8 cellular contexts compared by ENCODE assay signal in the genomic region with DNA sequence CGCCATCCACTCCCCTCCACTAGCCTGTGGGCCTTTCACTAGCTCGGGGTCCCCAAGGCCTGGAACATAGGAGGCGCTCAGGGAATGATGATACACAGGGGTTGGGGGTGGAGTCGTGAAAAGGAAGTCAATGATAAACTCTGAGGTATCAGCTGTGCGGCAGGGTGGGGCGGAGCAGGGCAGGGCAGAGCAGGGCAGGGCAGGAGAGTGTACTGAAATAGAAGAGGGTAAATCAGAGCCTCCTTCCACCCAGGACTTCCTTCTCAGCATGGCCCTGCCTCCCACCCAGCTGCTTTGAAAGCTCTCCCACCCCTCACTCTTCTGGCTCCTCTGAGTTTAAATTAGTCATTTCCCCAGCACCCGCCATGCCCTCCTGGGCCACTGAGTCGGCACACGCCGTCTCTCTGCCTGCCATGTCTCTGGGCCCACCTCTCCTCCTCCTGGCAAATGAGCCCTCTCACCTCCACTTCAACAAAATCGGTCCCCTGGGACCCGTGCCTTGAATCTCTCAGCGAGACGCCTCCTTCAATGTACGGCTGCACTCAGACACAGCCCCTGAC. TPM values are rescaled to one million over a fixed set of nuclear protein-coding genes. Genes with fewer than 3 reads are reported as not detected.
DNase-seq lines count a peak whose midpoint lies in the region; ATAC-seq and TF ChIP-seq lines count a peak whose summit lies in the region.

No MANE protein-coding gene starts in this region.

- POLR2A ChIA-PET in A673 (lab: Charles Lee; ENCODE audit: low non-redundant PET): no interaction called here

- no peak for TF ChIP-seq RAD21 in liver (IDR thresholded peaks at IDR 0.05)

- no peak for DNase-seq in A673 (ENCODE audit: low spot score)
- DNase-seq in NOMO-1 treated with dmso at 0.1 percent for 144 hours (lab: John Stamatoyannopoulos, UW; ENCODE audit: unreplicated experiment): peak; percentile 57
- DNase-seq in activated naive CD4-positive, alpha-beta T cell treated with Interleukin-2 at 50 U/mL for 16 hours: peak; percentile 66
- peak; percentile 44 to 72 (median 60) for DNase-seq in stimulated activated naive CD4-positive, alpha-beta T cell (lab: John Stamatoyannopoulos, UW)
- no peak for DNase-seq in D341Med (ENCODE audit: low spot score)

- no peak overlapping the region for H3K9ac ChIP-seq in liver (ENCODE audit: low read depth in 1 of 2, low read length in 2 of 2)

- no peaks in the 10 kb centered on the region for H3K36me3 ChIP-seq in A673 (ENCODE audit: insufficient read depth, low read length, poor library complexity, severe bottlenecking)
- no peaks in the 10 kb centered on the region for H3K36me3 ChIP-seq in liver (ENCODE audit: control insufficient read depth in 4 of 4, insufficient read depth in 3 of 4, low read depth in 1 of 4, low read length in 3 of 4)

- ATAC-seq in GM21528 (IDR thresholded peaks at IDR 0.05; ENCODE audit: low FRiP score, unreplicated experiment) (peak; percentile 51), GM18517 (IDR thresholded peaks at IDR 0.05; ENCODE audit: unreplicated experiment) (no peak)

- CTCF ChIA-PET in A673 (lab: Charles Lee): no interaction called here

- TF ChIP-seq CTCF in A673 (conservative IDR thresholded peaks at IDR 0.05; ENCODE audit: low read depth, low read length) (no peak), liver (IDR thresholded peaks at IDR 0.05; ENCODE audit: low read depth, low read length, missing input control) (no peak)

- H3K9me3 ChIP-seq in A673 (ENCODE audit: low read depth, low read length, poor library complexity, severe bottlenecking): no peaks in the 10 kb centered on the region
- no peaks in the 10 kb centered on the region for H3K9me3 ChIP-seq in liver (ENCODE audit: control insufficient read depth in 4 of 4, low read length in 3 of 4)

- H3K27ac ChIP-seq in A673 (ENCODE audit: low read depth, low read length, poor library complexity, severe bottlenecking) (peak overlapping the region; percentile 15), liver (ENCODE audit: low read depth in 1 of 2, low read length in 2 of 2) (peak overlapping the region; percentile 59 to 65)

- 69% methylated on average over 15 of the region's 15 CpGs for WGBS in liver

- H3K27me3 ChIP-seq in A673 (replicated peaks; ENCODE audit: insufficient read depth, low read depth, low read length, poor library complexity): no peaks in the 10 kb centered on the region
- H3K27me3 ChIP-seq in liver (ENCODE audit: control insufficient read depth in 4 of 4, insufficient read depth in 4 of 4, low read length in 3 of 4): no peaks in the 10 kb centered on the region

- intact Hi-C loops in A673 (cut with micrococcal nuclease; ENCODE audit: unreplicated experiment): no loop called here

- BruUV-seq in A673 (replicated peaks; lab: Mats Ljungman, UMichigan): no TSS peak

- H3K4me1 ChIP-seq in A673 (ENCODE audit: insufficient read depth, low read length, poor library complexity, severe bottlenecking) (peaks cover 27% of the 10 kb centered on the region), liver (ENCODE audit: control insufficient read depth in 4 of 4, insufficient read depth in 4 of 4, low read length in 3 of 4) (peaks cover 13 to 41% (median 31%) of the 10 kb centered on the region in 4 donors)

- no peak overlapping the region for H3K4me3 ChIP-seq in A673 (ENCODE audit: low read depth, low read length, poor library complexity, severe bottlenecking)
- H3K4me3 ChIP-seq in liver (ENCODE audit: low read depth in 1 of 3, low read length in 3 of 3): no peak overlapping the region

TF ChIP-seq in liver, 16 proteins besides CTCF, POLR2A, EP300 and RAD21:
- TF ChIP-seq, protein P1, sequence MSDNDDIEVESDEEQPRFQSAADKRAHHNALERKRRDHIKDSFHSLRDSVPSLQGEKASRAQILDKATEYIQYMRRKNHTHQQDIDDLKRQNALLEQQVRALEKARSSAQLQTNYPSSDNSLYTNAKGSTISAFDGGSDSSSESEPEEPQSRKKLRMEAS (IDR thresholded peaks at IDR 0.05): no peak
- TF ChIP-seq RXRA (IDR thresholded peaks at IDR 0.05) (no peak), YY1 (IDR thresholded peaks at IDR 0.05) (no peak), SP1 (IDR thresholded peaks at IDR 0.05) (no peak), TAF1 (conservative IDR thresholded peaks at IDR 0.05) (no peak), HNF4G (IDR thresholded peaks at IDR 0.05) (no peak), NR2F2 (IDR thresholded peaks at IDR 0.05) (no peak), FOXA1 (IDR thresholded peaks at IDR 0.05) (no peak), JUND (IDR thresholded peaks at IDR 0.05) (no peak), FOXA2 (IDR thresholded peaks at IDR 0.05) (no peak), GABPA (IDR thresholded peaks at IDR 0.05 in 1 of 2, conservative IDR thresholded peaks at IDR 0.05 in 1 of 2) (no peak), EGR1 (IDR thresholded peaks at IDR 0.05; ENCODE audit: low read depth in 2 of 2) (no peak), HNF4A (conservative IDR thresholded peaks at IDR 0.05) (no peak)
- TF ChIP-seq, protein P2, sequence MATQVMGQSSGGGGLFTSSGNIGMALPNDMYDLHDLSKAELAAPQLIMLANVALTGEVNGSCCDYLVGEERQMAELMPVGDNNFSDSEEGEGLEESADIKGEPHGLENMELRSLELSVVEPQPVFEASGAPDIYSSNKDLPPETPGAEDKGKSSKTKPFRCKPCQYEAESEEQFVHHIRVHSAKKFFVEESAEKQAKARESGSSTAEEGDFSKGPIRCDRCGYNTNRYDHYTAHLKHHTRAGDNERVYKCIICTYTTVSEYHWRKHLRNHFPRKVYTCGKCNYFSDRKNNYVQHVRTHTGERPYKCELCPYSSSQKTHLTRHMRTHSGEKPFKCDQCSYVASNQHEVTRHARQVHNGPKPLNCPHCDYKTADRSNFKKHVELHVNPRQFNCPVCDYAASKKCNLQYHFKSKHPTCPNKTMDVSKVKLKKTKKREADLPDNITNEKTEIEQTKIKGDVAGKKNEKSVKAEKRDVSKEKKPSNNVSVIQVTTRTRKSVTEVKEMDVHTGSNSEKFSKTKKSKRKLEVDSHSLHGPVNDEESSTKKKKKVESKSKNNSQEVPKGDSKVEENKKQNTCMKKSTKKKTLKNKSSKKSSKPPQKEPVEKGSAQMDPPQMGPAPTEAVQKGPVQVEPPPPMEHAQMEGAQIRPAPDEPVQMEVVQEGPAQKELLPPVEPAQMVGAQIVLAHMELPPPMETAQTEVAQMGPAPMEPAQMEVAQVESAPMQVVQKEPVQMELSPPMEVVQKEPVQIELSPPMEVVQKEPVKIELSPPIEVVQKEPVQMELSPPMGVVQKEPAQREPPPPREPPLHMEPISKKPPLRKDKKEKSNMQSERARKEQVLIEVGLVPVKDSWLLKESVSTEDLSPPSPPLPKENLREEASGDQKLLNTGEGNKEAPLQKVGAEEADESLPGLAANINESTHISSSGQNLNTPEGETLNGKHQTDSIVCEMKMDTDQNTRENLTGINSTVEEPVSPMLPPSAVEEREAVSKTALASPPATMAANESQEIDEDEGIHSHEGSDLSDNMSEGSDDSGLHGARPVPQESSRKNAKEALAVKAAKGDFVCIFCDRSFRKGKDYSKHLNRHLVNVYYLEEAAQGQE (IDR thresholded peaks at IDR 0.05): no peak
- TF ChIP-seq, protein P3, sequence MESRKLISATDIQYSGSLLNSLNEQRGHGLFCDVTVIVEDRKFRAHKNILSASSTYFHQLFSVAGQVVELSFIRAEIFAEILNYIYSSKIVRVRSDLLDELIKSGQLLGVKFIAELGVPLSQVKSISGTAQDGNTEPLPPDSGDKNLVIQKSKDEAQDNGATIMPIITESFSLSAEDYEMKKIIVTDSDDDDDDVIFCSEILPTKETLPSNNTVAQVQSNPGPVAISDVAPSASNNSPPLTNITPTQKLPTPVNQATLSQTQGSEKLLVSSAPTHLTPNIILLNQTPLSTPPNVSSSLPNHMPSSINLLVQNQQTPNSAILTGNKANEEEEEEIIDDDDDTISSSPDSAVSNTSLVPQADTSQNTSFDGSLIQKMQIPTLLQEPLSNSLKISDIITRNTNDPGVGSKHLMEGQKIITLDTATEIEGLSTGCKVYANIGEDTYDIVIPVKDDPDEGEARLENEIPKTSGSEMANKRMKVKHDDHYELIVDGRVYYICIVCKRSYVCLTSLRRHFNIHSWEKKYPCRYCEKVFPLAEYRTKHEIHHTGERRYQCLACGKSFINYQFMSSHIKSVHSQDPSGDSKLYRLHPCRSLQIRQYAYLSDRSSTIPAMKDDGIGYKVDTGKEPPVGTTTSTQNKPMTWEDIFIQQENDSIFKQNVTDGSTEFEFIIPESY (IDR thresholded peaks at IDR 0.05): no peak
- TF ChIP-seq, protein P4, sequence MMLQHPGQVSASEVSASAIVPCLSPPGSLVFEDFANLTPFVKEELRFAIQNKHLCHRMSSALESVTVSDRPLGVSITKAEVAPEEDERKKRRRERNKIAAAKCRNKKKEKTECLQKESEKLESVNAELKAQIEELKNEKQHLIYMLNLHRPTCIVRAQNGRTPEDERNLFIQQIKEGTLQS (IDR thresholded peaks at IDR 0.05): no peak
TF ChIP-seq in liver: peak in this region for 0.

RNA-seq across cellular contexts. Expression of a gene that starts 16.9 kb away (rescaled TPM):
- total RNA-seq in A673 (2021): 206 and 214 TPM in 2 replicates
- total RNA-seq in liver: 10 to 100 TPM; 38.3 to 43.2 TPM
- 10 to 100 TPM; 59.0 to 98.9 TPM for polyA plus RNA-seq in liver

Comparison
In these comparisons a context has a peak if more than half of its experiments do, and no peak if none do; other contexts are left out.
1. DNase-seq: peak in NOMO-1 treated with dmso at 0.1 percent for 144 hours (single experiment), activated naive CD4-positive, alpha-beta T cell treated with Interleukin-2 at 50 U/mL for 16 hours (single experiment) and stimulated activated naive CD4-positive, alpha-beta T cell (6 of 6); none in A673 (single experiment) and D341Med (single experiment).